Comparison of ENCODE assay signal across 25 cellular contexts in genomic region chr12:44571031-44571550, GRCh38.
A peak's percentile ranks its signal among the peaks of the same experiment; 100 is the strongest.
DNase-seq lines count a peak whose midpoint lies in the region; ATAC-seq and TF ChIP-seq lines count a peak whose summit lies in the region.
"Had no signal": no experiment of that assay in that cellular context is flagged by ENCODE, and none has a peak within 500 bp of the region (broad histone marks: within the 10 kb centered on the region; RNA-seq: fewer than 3 reads in every experiment).

No MANE protein-coding gene starts in this region.

- H3K9me3 Mint-ChIP-seq in WTC11 = no peaks in the 10 kb centered on the region
- H3K9me3 Mint-ChIP-seq: activated CD4-positive, alpha-beta memory T cell treated with anti-CD3 and anti-CD28 coated beads for 36 hours; CD8-positive, alpha-beta memory T cell; central memory CD8-positive, alpha-beta T cell; IgD-negative memory B cell; mesothelial cell of epicardium had no signal

- H3K27me3 ChIP-seq in A673 (replicated peaks; ENCODE audit: insufficient read depth, low read depth, low read length, poor library complexity) = no peaks in the 10 kb centered on the region
- no peaks in the 10 kb centered on the region for H3K27me3 ChIP-seq in HUES48 (ENCODE audit: control insufficient read depth, insufficient read depth, low read length)
- H3K27me3 ChIP-seq in mesendoderm (ENCODE audit: insufficient read depth, low read length, poor library complexity) = no peaks in the 10 kb centered on the region
- H3K27me3 ChIP-seq: dorsolateral prefrontal cortex, MG63, thyroid gland had no signal

- no peaks in the 10 kb centered on the region for H3K36me3 Mint-ChIP-seq in WTC11
- H3K36me3 Mint-ChIP-seq: IgD-negative memory B cell, mesothelial cell of epicardium, natural killer cell had no signal

- H3K4ac ChIP-seq in mesendoderm (ENCODE audit: low read depth, low read length) = no peak overlapping the region

- H3K4me1 ChIP-seq in A673 (ENCODE audit: insufficient read depth, low read length, poor library complexity, severe bottlenecking) (peaks cover 38% of the 10 kb centered on the region), HUES48 (ENCODE audit: control insufficient read depth, insufficient read depth, low read length) (0 out of 2 replicates have a peak, but pooled peaks cover 7% of the 10 kb centered on the region), mesendoderm (ENCODE audit: control insufficient read depth, low read depth, low read length) (no peaks in the 10 kb centered on the region)
- H3K4me1 ChIP-seq: parathyroid adenoma had no signal

- H3K9me3 ChIP-seq in A673 (ENCODE audit: low read depth, low read length, poor library complexity, severe bottlenecking) = no peaks in the 10 kb centered on the region
- H3K9me3 ChIP-seq in HUES48 (ENCODE audit: control insufficient read depth, insufficient read depth, low read length) = no peaks in the 10 kb centered on the region
- H3K9me3 ChIP-seq: MG63, thyroid gland had no signal

- no TSS peak for BruUV-seq in A673 (replicated peaks; lab: Mats Ljungman, UMichigan)

- H3K27me3 Mint-ChIP-seq in WTC11 (ENCODE audit: low read depth) = no peaks in the 10 kb centered on the region
- H3K27me3 Mint-ChIP-seq: activated CD4-positive, alpha-beta memory T cell treated with anti-CD3 and anti-CD28 coated beads for 36 hours; CD8-positive, alpha-beta memory T cell; central memory CD8-positive, alpha-beta T cell; IgD-negative memory B cell; T-helper 17 cell had no signal

- H3K4me3 Mint-ChIP-seq in WTC11 = no peak overlapping the region
- H3K4me3 Mint-ChIP-seq: activated CD4-positive, alpha-beta memory T cell treated with anti-CD3 and anti-CD28 coated beads for 36 hours; CD8-positive, alpha-beta memory T cell; central memory CD8-positive, alpha-beta T cell; IgD-negative memory B cell; mesothelial cell of epicardium; natural killer cell; T-helper 17 cell had no signal

- no CpG with 5 or more reads among the region's 2 CpGs for WGBS in mesendoderm (ENCODE audit: extremely low coverage, insufficient coverage, low lambda C conversion rate)

- no peak overlapping the region for H3K4me3 ChIP-seq in A673 (ENCODE audit: low read depth, low read length, poor library complexity, severe bottlenecking)
- H3K4me3 ChIP-seq in HUES48 (ENCODE audit: low read depth, low read length) = no peak overlapping the region
- H3K4me3 ChIP-seq in mesendoderm (ENCODE audit: low read length) = no peak overlapping the region
- H3K4me3 ChIP-seq: dorsolateral prefrontal cortex, MG63, skin epidermis, thyroid gland had no signal

- peak; percentile 58 for ATAC-seq in WTC11
- no peak for ATAC-seq in HG03439 (IDR thresholded peaks at IDR 0.05; ENCODE audit: unreplicated experiment)
- no peak for ATAC-seq in GM21447 (IDR thresholded peaks at IDR 0.05; ENCODE audit: unreplicated experiment)
- ATAC-seq: natural killer cell, T-helper 17 cell had no signal

- H3K9ac ChIP-seq in HUES48 (ENCODE audit: low read depth, low read length) (no peak overlapping the region), mesendoderm (ENCODE audit: low read length) (no peak overlapping the region)
- H3K9ac ChIP-seq: parathyroid adenoma had no signal

- H3K27ac Mint-ChIP-seq in WTC11 = peak overlapping the region; percentile 78
- H3K27ac Mint-ChIP-seq: activated CD4-positive, alpha-beta memory T cell treated with anti-CD3 and anti-CD28 coated beads for 36 hours; CD8-positive, alpha-beta memory T cell; IgD-negative memory B cell; mesothelial cell of epicardium; natural killer cell; T-helper 17 cell had no signal

- CTCF ChIA-PET in A673 (lab: Charles Lee) (no interaction called here), WTC11 (lab: Charles Lee) (no interaction called here)

- H2BK120ac ChIP-seq in mesendoderm (ENCODE audit: low read depth, low read length) = no peak overlapping the region

- intact Hi-C loops in A673 (cut with micrococcal nuclease; ENCODE audit: unreplicated experiment) = no loop called here

- H3K4me1 Mint-ChIP-seq in WTC11 = peaks cover 16% of the 10 kb centered on the region
- H3K4me1 Mint-ChIP-seq: central memory CD8-positive, alpha-beta T cell; IgD-negative memory B cell; mesothelial cell of epicardium; natural killer cell; T-helper 17 cell had no signal

- POLR2A ChIA-PET in A673 (lab: Charles Lee; ENCODE audit: low non-redundant PET) = interaction anchor here (0.5 to 0.6 kb wide), 2 partner anchors 12 to 308 kb away, joined by 3 to 6 read pairs; no protein-coding TSS in a partner anchor
- POLR2A ChIA-PET in WTC11 (lab: Charles Lee) = no interaction called here

- no peaks in the 10 kb centered on the region for H3K79me1 ChIP-seq in mesendoderm (ENCODE audit: low read length)

- H4K8ac ChIP-seq in mesendoderm (ENCODE audit: low read depth, low read length) = no peak overlapping the region

- H3K36me3 ChIP-seq in A673 (ENCODE audit: insufficient read depth, low read length, poor library complexity, severe bottlenecking) (peaks cover 9% of the 10 kb centered on the region), HUES48 (ENCODE audit: control insufficient read depth, insufficient read depth, low read length) (no peaks in the 10 kb centered on the region), mesendoderm (ENCODE audit: control insufficient read depth, insufficient read depth, low read length) (no peaks in the 10 kb centered on the region)
- H3K36me3 ChIP-seq: MG63, thyroid gland had no signal

- no peak overlapping the region for H3K4me2 ChIP-seq in mesendoderm (ENCODE audit: low read length)

- TF ChIP-seq CTCF in A673 (conservative IDR thresholded peaks at IDR 0.05; ENCODE audit: low read depth, low read length) = no peak
- TF ChIP-seq CTCF in WTC11 (IDR thresholded peaks at IDR 0.05) = no peak

- no peak overlapping the region for H3K23ac ChIP-seq in mesendoderm (ENCODE audit: low read length)

- peak overlapping the region; percentile 36 for H2BK15ac ChIP-seq in mesendoderm (replicated peaks; ENCODE audit: low read depth)

- H2BK5ac ChIP-seq in mesendoderm (ENCODE audit: low read length) = no peak overlapping the region

- no peak overlapping the region for H3K18ac ChIP-seq in mesendoderm (ENCODE audit: low read length)

- H3K27ac ChIP-seq in A673 (ENCODE audit: low read depth, low read length, poor library complexity, severe bottlenecking) (peak overlapping the region; percentile 37), HUES48 (ENCODE audit: low read depth, low read length) (peak overlapping the region; percentile 14), mesendoderm (ENCODE audit: low read depth, low read length) (no peak overlapping the region)
- H3K27ac ChIP-seq: dorsolateral prefrontal cortex, parathyroid adenoma, skin epidermis, thyroid gland had no signal

- H3K79me2 ChIP-seq in mesendoderm (ENCODE audit: control insufficient read depth, insufficient read depth, low read length) = no peaks in the 10 kb centered on the region
- H3K79me2 ChIP-seq: parathyroid adenoma had no signal

- no peak overlapping the region for H4K5ac ChIP-seq in mesendoderm (ENCODE audit: low read length)

- no peak overlapping the region for H2AK5ac ChIP-seq in mesendoderm (ENCODE audit: low read length)

- DNase-seq in A673 (ENCODE audit: low spot score) (peak; percentile 74), WTC11 (ENCODE audit: low spot score) (no peak), mesendoderm (peak; percentile 58), CD1c-positive myeloid dendritic cell (ENCODE audit: extremely low spot score) (no peak), 8988T (no peak)
- DNase-seq: activated CD4-positive, alpha-beta memory T cell treated with anti-CD3 and anti-CD28 coated beads for 36 hours; CD8-positive, alpha-beta memory T cell; dorsolateral prefrontal cortex; foreskin melanocyte; MG63; natural killer cell; NCI-H1694; NCI-H2227 treated with DMSO at 0.1 percent for 48 hours; stimulated activated CD4-positive, alpha-beta T cell treated with anti-CD3 and anti-CD28 coated beads, Interleukin-2, amount 100 ng/mL, for 24 hours; stimulated activated naive CD4-positive, alpha-beta T cell; T-helper 17 cell; thyroid gland had no signal

- no peak overlapping the region for H3K56ac ChIP-seq in mesendoderm (ENCODE audit: low read length)

TF ChIP-seq in WTC11, 78 proteins besides CTCF, POLR2A, EP300 and RAD21 (continues in another document):
- TF ChIP-seq NR2C2 (CRISPR knock-in tag; IDR thresholded peaks at IDR 0.05) (no peak), IRF1 (CRISPR knock-in tag; IDR thresholded peaks at IDR 0.05) (no peak), SMAD4 (CRISPR knock-in tag; IDR thresholded peaks at IDR 0.05) (no peak), FOXK1 (CRISPR knock-in tag; IDR thresholded peaks at IDR 0.05) (no peak), ZNF416 (CRISPR knock-in tag; IDR thresholded peaks at IDR 0.05) (no peak), ZNF425 (CRISPR knock-in tag; conservative IDR thresholded peaks at IDR 0.05) (no peak), TP53 (CRISPR knock-in tag; IDR thresholded peaks at IDR 0.05) (no peak), NFE2L1 (CRISPR knock-in tag; IDR thresholded peaks at IDR 0.05) (no peak), ZNF671 (CRISPR knock-in tag; IDR thresholded peaks at IDR 0.05) (no peak), CBFB (CRISPR knock-in tag; IDR thresholded peaks at IDR 0.05; ENCODE audit: low read depth) (no peak), TEAD1 (CRISPR knock-in tag; IDR thresholded peaks at IDR 0.05) (no peak)

Comparison
In these comparisons a context has a peak if more than half of its experiments do, and no peak if none do; other contexts are left out.
1. DNase-seq: peak in A673 (single experiment) and mesendoderm (single experiment); none in WTC11 (single experiment), CD1c-positive myeloid dendritic cell (single experiment) and 8988T (single experiment).